ENCODE assay signal across 11 cellular contexts in the genomic region with DNA sequence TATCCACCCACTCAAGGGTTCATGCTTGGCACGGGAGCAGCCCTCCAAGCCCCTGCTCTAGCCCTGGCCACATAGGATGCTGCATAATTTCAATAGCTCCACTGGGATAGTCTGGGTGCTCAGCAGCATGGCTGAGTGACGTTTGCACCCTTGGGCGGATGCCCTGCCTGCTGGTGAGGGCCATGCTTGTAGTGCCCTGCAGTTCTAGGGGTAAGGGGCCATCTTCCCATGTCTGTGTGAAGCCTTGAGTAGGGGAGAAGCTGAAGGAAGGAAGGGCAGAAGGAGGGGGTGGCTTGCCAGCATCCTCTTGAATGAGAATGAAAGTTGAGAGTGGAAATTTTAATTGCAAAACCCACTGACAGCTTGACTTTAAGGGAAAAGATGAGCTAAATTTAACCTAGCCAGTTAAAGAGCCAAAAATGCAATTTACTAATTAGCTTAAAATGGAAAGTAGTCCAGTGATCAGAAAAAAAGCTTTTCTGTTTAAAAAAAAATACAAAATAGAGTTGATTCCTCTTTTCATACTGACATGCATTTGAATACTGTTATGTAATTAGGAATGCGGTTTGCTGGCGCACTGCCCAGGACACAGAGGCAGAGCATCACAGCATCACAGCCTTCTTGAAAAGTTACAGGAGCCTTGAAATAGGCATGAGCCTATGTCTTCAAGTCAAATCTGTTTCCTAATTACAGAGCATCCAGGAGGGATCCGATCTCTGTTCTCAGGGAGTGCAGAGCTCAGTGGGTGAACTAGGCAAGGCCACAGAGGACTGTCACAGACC. TPM values are rescaled to one million over a fixed set of nuclear protein-coding genes. Genes with fewer than 3 reads are reported as not detected.
DNase-seq lines count a peak whose midpoint lies in the region; ATAC-seq and TF ChIP-seq lines count a peak whose summit lies in the region.
"Had no signal": no experiment of that assay in that cellular context is flagged by ENCODE, and none has a peak within 500 bp of the region (broad histone marks: within the 10 kb centered on the region; RNA-seq: fewer than 3 reads in every experiment).

No MANE protein-coding gene starts in this region.

- no peaks in the 10 kb centered on the region for H4K20me1 ChIP-seq in BLaER1

- H3K9me3 Mint-ChIP-seq in Calu3 (ENCODE audit: low read depth, unreplicated experiment) = peaks cover 2% of the 10 kb centered on the region
- H3K9me3 Mint-ChIP-seq: activated T-cell treated with anti-CD3 and anti-CD28 coated beads, Interleukin-2, amount 50 U/mL, for 72 hours had no signal

- intact Hi-C loops in Calu3 (cut with micrococcal nuclease; ENCODE audit: unreplicated experiment) = no loop called here

- no peak overlapping the region for H3K27ac Mint-ChIP-seq in Calu3 (ENCODE audit: unreplicated experiment)
- H3K27ac Mint-ChIP-seq: activated T-cell treated with anti-CD3 and anti-CD28 coated beads, Interleukin-2, amount 50 U/mL, for 72 hours had no signal

- no peaks in the 10 kb centered on the region for H3K27me3 Mint-ChIP-seq in Calu3 (ENCODE audit: unreplicated experiment)

- H3K36me3 ChIP-seq in BLaER1 (no peaks in the 10 kb centered on the region), mucosa of rectum (ENCODE audit: control insufficient read depth in 2 of 2, insufficient read depth in 2 of 2, low read length in 2 of 2) (no peaks in the 10 kb centered on the region)

- CTCF ChIA-PET in Calu3 (lab: Charles Lee) = interaction anchor here (0.6 to 1.6 kb wide), 4 partner anchors 10 to 28 kb away, joined by 3 to 7 read pairs (median 5); no protein-coding TSS in a partner anchor

- H3K4me1 ChIP-seq in BLaER1 (peaks cover 31% of the 10 kb centered on the region), mucosa of rectum (ENCODE audit: control insufficient read depth in 2 of 2, insufficient read depth in 2 of 2, low read length in 2 of 2) (peaks cover 5 to 7% of the 10 kb centered on the region in 2 donors)

- H3K27ac ChIP-seq in BLaER1 (no peak overlapping the region), mucosa of rectum (ENCODE audit: low read depth in 2 of 2, low read length in 2 of 2) (peak overlapping the region; percentile 2 to 57)

- BruUV-seq in Calu3 (replicated peaks; lab: Mats Ljungman, UMichigan) = no TSS peak

- no peaks in the 10 kb centered on the region for H3K36me3 Mint-ChIP-seq in Calu3 (ENCODE audit: insufficient read depth, unreplicated experiment)

- H3K4me3 Mint-ChIP-seq in Calu3 (ENCODE audit: low read depth, unreplicated experiment) = no peak overlapping the region
- H3K4me3 Mint-ChIP-seq: activated T-cell treated with anti-CD3 and anti-CD28 coated beads, Interleukin-2, amount 50 U/mL, for 72 hours had no signal

- H3K9me3 ChIP-seq in BLaER1 = peaks cover 18% of the 10 kb centered on the region
- no peaks in the 10 kb centered on the region for H3K9me3 ChIP-seq in mucosa of rectum (ENCODE audit: control insufficient read depth in 2 of 2, low read length in 2 of 2)

- H3K4me3 ChIP-seq in BLaER1 (no peak overlapping the region), cardiac fibroblast (replicated peaks in 1 of 2; ENCODE audit: low read depth in 2 of 2, low read length in 2 of 2) (no peak overlapping the region), mucosa of rectum (ENCODE audit: low read length in 2 of 2) (no peak overlapping the region)

- H3K9ac ChIP-seq in BLaER1 (no peak overlapping the region), mucosa of rectum (ENCODE audit: low read depth in 1 of 2, low read length in 2 of 2) (no peak overlapping the region)

- H3K4me1 Mint-ChIP-seq in Calu3 (ENCODE audit: low read depth, unreplicated experiment) = peaks cover 16% of the 10 kb centered on the region

- peak overlapping the region; percentile 37 for H3K4me2 ChIP-seq in BLaER1

- no peaks in the 10 kb centered on the region for H3K27me3 ChIP-seq in BLaER1
- H3K27me3 ChIP-seq in mucosa of rectum (ENCODE audit: control insufficient read depth in 2 of 2, insufficient read depth in 2 of 2, low read length in 2 of 2) = no peaks in the 10 kb centered on the region

- DNase-seq in NCI-H1105 (lab: John Stamatoyannopoulos, UW) (peak; percentile 18), cardiac fibroblast (ENCODE audit: low read depth in 2 of 2) (peak; percentile 53 to 60), SKM-1 (lab: John Stamatoyannopoulos, UW; ENCODE audit: unreplicated experiment) (no peak), Calu3 (no peak)
- DNase-seq in stimulated activated CD4-positive, alpha-beta T cell treated with anti-CD3 and anti-CD28 coated beads, Interleukin-2, amount 100 ng/mL, for 48 hours = no peak
- DNase-seq: activated T-cell treated with anti-CD3 and anti-CD28 coated beads, Interleukin-2, amount 50 U/mL, for 72 hours; NCI-H2029; retina had no signal

- ATAC-seq in HG03354 (IDR thresholded peaks at IDR 0.05; ENCODE audit: poor library complexity, severe bottlenecking, unreplicated experiment) = no peak

- TF ChIP-seq CTCF in cardiac fibroblast (IDR thresholded peaks at IDR 0.05; ENCODE audit: low read depth, low read length) (no peak), Calu3 (IDR thresholded peaks at IDR 0.05; ENCODE audit: unreplicated experiment) (no peak)

RNA-seq across cellular contexts. Expression of gene EML1, which starts 18.5 kb away (rescaled TPM):
- 2.5 and 4.7 TPM in 2 replicates for total RNA-seq in Calu3 (2022)

Comparison
In these comparisons a context has a peak if more than half of its experiments do, and no peak if none do; other contexts are left out.
1. DNase-seq: peak in NCI-H1105 (single experiment) and cardiac fibroblast (2 of 2); none in SKM-1 (single experiment), Calu3 (single experiment) and stimulated activated CD4-positive, alpha-beta T cell treated with anti-CD3 and anti-CD28 coated beads, Interleukin-2, amount 100 ng/mL, for 48 hours (0 of 2).